17 cellular contexts compared by ENCODE assay signal in the genomic region with DNA sequence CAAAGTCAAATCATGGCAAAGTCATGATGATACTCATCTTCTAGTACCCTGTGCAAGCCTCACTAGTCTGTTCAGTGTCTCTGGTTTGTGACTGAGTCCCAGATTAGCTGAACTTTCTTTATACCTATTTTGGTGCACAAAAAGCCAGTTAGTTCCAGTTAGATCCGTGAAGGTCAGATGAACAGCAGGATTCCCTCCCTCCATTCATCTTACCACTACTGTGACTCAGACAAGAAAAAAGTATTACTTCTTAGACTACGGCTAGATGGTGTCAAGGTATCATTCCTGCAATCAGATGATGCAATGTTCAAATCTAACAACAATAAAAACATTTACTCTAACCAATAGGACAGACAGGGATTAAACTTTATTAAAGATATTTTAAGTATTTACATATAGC. TPM values are rescaled to one million over a fixed set of nuclear protein-coding genes. Genes with fewer than 3 reads are reported as not detected.
A peak's percentile ranks its signal among the peaks of the same experiment; 100 is the strongest.
DNase-seq lines count a peak whose midpoint lies in the region; ATAC-seq and TF ChIP-seq lines count a peak whose summit lies in the region.
"Had no signal": no experiment of that assay in that cellular context is flagged by ENCODE, and none has a peak within 500 bp of the region (broad histone marks: within the 10 kb centered on the region; RNA-seq: fewer than 3 reads in every experiment).

No MANE protein-coding gene starts in this region.

- RAD21 ChIA-PET in HCT116 (lab: Charles Lee; ENCODE audit: low non-redundant PET in 1 of 2, low total read pairs in 2 of 2, uncharacterized antibody in 2 of 2, unreplicated experiment in 2 of 2): no interaction called here

- no peak for TF ChIP-seq CTCF in HCT116 (IDR thresholded peaks at IDR 0.05 in 2 of 3, conservative IDR thresholded peaks at IDR 0.05 in 1 of 3; ENCODE audit: borderline replicate concordance in 1 of 3, insufficient read depth in 1 of 3, low read depth in 2 of 3, low read length in 2 of 3)

- no peak overlapping the region for H3K27ac ChIP-seq in CD4-positive, alpha-beta memory T cell (ENCODE audit: low read depth, low read length)
- H3K27ac ChIP-seq in HCT116 (ENCODE audit: low read depth, low read length): no peak overlapping the region

- ATAC-seq in HCT116: no peak
- ATAC-seq in GM18520 (IDR thresholded peaks at IDR 0.05; ENCODE audit: unreplicated experiment): no peak
- ATAC-seq: sciatic nerve had no signal

- H3K9me2 ChIP-seq in HCT116 (ENCODE audit: insufficient read depth): no peaks in the 10 kb centered on the region

- no peak overlapping the region for H3K9ac ChIP-seq in HCT116 (ENCODE audit: low read length)

- BruUV-seq in HCT116 (replicated peaks; lab: Mats Ljungman, UMichigan): no TSS peak

- H3K36me3 Mint-ChIP-seq in CD4-positive, alpha-beta memory T cell: peaks cover 0 to 20% of the 10 kb centered on the region in 2 donors
- peaks cover 45% of the 10 kb centered on the region for H3K36me3 Mint-ChIP-seq in activated T-helper 2 cell treated with anti-CD3 and anti-CD28 coated beads, Interferon-gamma antibody, Interleukin-2, Interleukin-4, amounts not matched to agents 10 μg/mL and 5 μg/mL and 100 μg/mL, durations not matched to agents 14 hours and 24 hours and 36 hours (ENCODE audit: low read depth)

- intact Hi-C loops in CD4-positive, alpha-beta memory T cell (cut with micrococcal nuclease): no loop called here
- intact Hi-C loops in HCT116 (cut with micrococcal nuclease): no loop called here
- intact Hi-C loops in activated T-helper 2 cell treated with anti-CD3 and anti-CD28 coated beads, Interferon-gamma antibody, Interleukin-2, Interleukin-4, amounts not matched to agents 10 μg/mL and 5 μg/mL and 100 μg/mL, durations not matched to agents 14 hours and 24 hours and 36 hours (cut with micrococcal nuclease): loop anchor here (1.0 to 2.0 kb wide), 2 partner anchors 18 to 28 kb away; no protein-coding TSS in a partner anchor

- H3K27me3 Mint-ChIP-seq in CD4-positive, alpha-beta memory T cell: no peaks in the 10 kb centered on the region
- H3K27me3 Mint-ChIP-seq in activated T-helper 2 cell treated with anti-CD3 and anti-CD28 coated beads, Interferon-gamma antibody, Interleukin-2, Interleukin-4, amounts not matched to agents 10 μg/mL and 5 μg/mL and 100 μg/mL, durations not matched to agents 14 hours and 24 hours and 36 hours (ENCODE audit: low read depth): no peaks in the 10 kb centered on the region

- no peak overlapping the region for H3K4me2 ChIP-seq in HCT116 (ENCODE audit: low read length)

- no peaks in the 10 kb centered on the region for H3K9me3 Mint-ChIP-seq in CD4-positive, alpha-beta memory T cell
- H3K9me3 Mint-ChIP-seq in activated T-helper 2 cell treated with anti-CD3 and anti-CD28 coated beads, Interferon-gamma antibody, Interleukin-2, Interleukin-4, amounts not matched to agents 10 μg/mL and 5 μg/mL and 100 μg/mL, durations not matched to agents 14 hours and 24 hours and 36 hours: no peaks in the 10 kb centered on the region

- peaks cover 81% of the 10 kb centered on the region for H3K4me1 ChIP-seq in CD4-positive, alpha-beta memory T cell (ENCODE audit: insufficient read depth, low read length)
- no peaks in the 10 kb centered on the region for H3K4me1 ChIP-seq in HCT116 (ENCODE audit: control insufficient read depth in 1 of 2, insufficient read depth in 2 of 2, low read length in 2 of 2)

- peaks cover 4% of the 10 kb centered on the region for H3K36me3 ChIP-seq in CD4-positive, alpha-beta memory T cell (ENCODE audit: insufficient read depth, low read length)
- H3K36me3 ChIP-seq in HCT116 (ENCODE audit: control insufficient read depth in 1 of 2, insufficient read depth in 2 of 2, low read length in 2 of 2): no peaks in the 10 kb centered on the region
- H3K36me3 ChIP-seq: MG63 had no signal

- no peak overlapping the region for H3K4me3 ChIP-seq in CD4-positive, alpha-beta memory T cell (ENCODE audit: low read length in 2 of 2)
- no peak overlapping the region for H3K4me3 ChIP-seq in HCT116 (replicated peaks in 1 of 2; ENCODE audit: low read depth in 1 of 2, low read length in 2 of 2)
- H3K4me3 ChIP-seq: MG63 had no signal

- H2AFZ ChIP-seq in HCT116 (ENCODE audit: low read depth, low read length, poor library complexity, severe bottlenecking): no peak overlapping the region

- CTCF ChIA-PET in CD4-positive, alpha-beta memory T cell (lab: Charles Lee; ENCODE audit: partially characterized antibody): interaction anchor here (1.2 kb wide), 1 partner anchor 10 kb away, joined by 3 read pairs; no protein-coding TSS in a partner anchor
- CTCF ChIA-PET in HCT116 (lab: Charles Lee): no interaction called here

- no peaks in the 10 kb centered on the region for H3K9me3 ChIP-seq in CD4-positive, alpha-beta memory T cell (ENCODE audit: control insufficient read depth in 1 of 2, low read length in 2 of 2)
- H3K9me3 ChIP-seq in HCT116 (ENCODE audit: control insufficient read depth in 1 of 2, insufficient read depth in 1 of 2, low read depth in 1 of 2, low read length in 2 of 2): no peaks in the 10 kb centered on the region
- H3K9me3 ChIP-seq: MG63 had no signal

- H3K79me2 ChIP-seq in HCT116 (ENCODE audit: insufficient read depth, low read length): no peaks in the 10 kb centered on the region

- no peaks in the 10 kb centered on the region for H4K20me1 ChIP-seq in HCT116 (ENCODE audit: insufficient read depth)

- peak overlapping the region in 3 of 8 donors; percentile 3 to 26 (median 10) for H3K4me3 Mint-ChIP-seq in CD4-positive, alpha-beta memory T cell
- no peak overlapping the region for H3K4me3 Mint-ChIP-seq in activated T-helper 2 cell treated with anti-CD3 and anti-CD28 coated beads, Interferon-gamma antibody, Interleukin-2, Interleukin-4, amounts not matched to agents 10 μg/mL and 5 μg/mL and 100 μg/mL, durations not matched to agents 14 hours and 24 hours and 36 hours (ENCODE audit: low read depth)
- H3K4me3 Mint-ChIP-seq: endodermal cell had no signal

- no peak for TF ChIP-seq RAD21 in HCT116 (IDR thresholded peaks at IDR 0.05; ENCODE audit: low read depth)

- H3K27me3 ChIP-seq in CD4-positive, alpha-beta memory T cell (ENCODE audit: insufficient read depth, low read length): no peaks in the 10 kb centered on the region
- H3K27me3 ChIP-seq in HCT116 (ENCODE audit: insufficient read depth, low read length): no peaks in the 10 kb centered on the region
- H3K27me3 ChIP-seq: MG63 had no signal

- H3K27ac Mint-ChIP-seq in CD4-positive, alpha-beta memory T cell: peak overlapping the region in 5 of 7 donors; percentile 1 to 80 (median 61)
- H3K27ac Mint-ChIP-seq in activated T-helper 2 cell treated with anti-CD3 and anti-CD28 coated beads, Interferon-gamma antibody, Interleukin-2, Interleukin-4, amounts not matched to agents 10 μg/mL and 5 μg/mL and 100 μg/mL, durations not matched to agents 14 hours and 24 hours and 36 hours: peak overlapping the region; percentile 64
- H3K27ac Mint-ChIP-seq: endodermal cell had no signal

- DNase-seq in CD4-positive, alpha-beta memory T cell: peak in 1 of 5 donors; percentile 37
- DNase-seq in HCT116 (ENCODE audit: low read depth, low spot score) (no peak), glomerular visceral epithelial cell (ENCODE audit: extremely low spot score) (peak; percentile 28), AG08396 (ENCODE audit: low spot score) (no peak), NCI-H510A treated with DMSO at 0.1 percent for 48 hours (lab: John Stamatoyannopoulos, UW) (no peak)
- no peak for DNase-seq in activated T-helper 2 cell treated with anti-CD3 and anti-CD28 coated beads, Interferon-gamma antibody, Interleukin-2, Interleukin-4, amounts not matched to agents 10 μg/mL and 5 μg/mL and 100 μg/mL, durations not matched to agents 14 hours and 24 hours and 36 hours (ENCODE audit: low spot score)
- DNase-seq: activated CD4-positive, alpha-beta T cell treated with anti-CD3 and anti-CD28 coated beads, Interleukin-2, amount 50 U/mL, for 1 hour; activated gamma-delta T cell treated with Interleukin-2 at 50 U/mL for 16 hours; caudate nucleus; DMS153; endodermal cell; MG63; NCI-H187; NCI-H446; SHP77 had no signal

- TF ChIP-seq POLR2A in HCT116 (IDR thresholded peaks at IDR 0.05; ENCODE audit: borderline replicate concordance, extremely low read depth, insufficient read depth, insufficient read length): no peak

- H3K4me1 Mint-ChIP-seq in CD4-positive, alpha-beta memory T cell: peaks cover 44 to 90% (median 63%) of the 10 kb centered on the region in 4 donors
- H3K4me1 Mint-ChIP-seq in activated T-helper 2 cell treated with anti-CD3 and anti-CD28 coated beads, Interferon-gamma antibody, Interleukin-2, Interleukin-4, amounts not matched to agents 10 μg/mL and 5 μg/mL and 100 μg/mL, durations not matched to agents 14 hours and 24 hours and 36 hours (ENCODE audit: low read depth): peaks cover 71% of the 10 kb centered on the region
- H3K4me1 Mint-ChIP-seq: endodermal cell had no signal

- POLR2A ChIA-PET in CD4-positive, alpha-beta memory T cell (lab: Charles Lee; ENCODE audit: partially characterized antibody): interaction anchor here (1.6 kb wide), 1 partner anchor 15 kb away, joined by 4 read pairs; no protein-coding TSS in a partner anchor
- POLR2A ChIA-PET in HCT116 (lab: Charles Lee): no interaction called here

TF ChIP-seq in HCT116, 20 proteins besides CTCF, POLR2A, EP300 and RAD21:
- TF ChIP-seq CEBPB (IDR thresholded peaks at IDR 0.05; ENCODE audit: low read depth) (peak; percentile 29; the same call in 1 of the 2 replicates), MAX (IDR thresholded peaks at IDR 0.05) (no peak)

RNA-seq across cellular contexts. Expression of gene ARHGEF6, which starts 30.4 kb away (rescaled TPM):
- total RNA-seq in CD4-positive, alpha-beta memory T cell: 10 to 100 TPM; 81.3 to 83.4 TPM
- 10 to 100 TPM; 77.7 to 86.1 TPM for polyA plus RNA-seq in CD4-positive, alpha-beta memory T cell
- total RNA-seq in HCT116 (2021; ENCODE audit: unreplicated experiment): 1.9 TPM
- 1.1 and 1.5 TPM in 2 replicates for polyA plus RNA-seq in HCT116 (2012)
- 77.2 and 77.9 TPM in 2 replicates for total RNA-seq in activated T-helper 2 cell treated with anti-CD3 and anti-CD28 coated beads, Interferon-gamma antibody, Interleukin-2, Interleukin-4, amounts not matched to agents 10 μg/mL and 5 μg/mL and 100 μg/mL, durations not matched to agents 14 hours and 24 hours and 36 hours

Comparison
In these comparisons a context has a peak if more than half of its experiments do, and no peak if none do; other contexts are left out.
1. RNA of gene ARHGEF6, which starts 30.4 kb away (total RNA-seq): 81.3 to 83.4 TPM in CD4-positive, alpha-beta memory T cell and 77.2 to 77.9 TPM in activated T-helper 2 cell treated with anti-CD3 and anti-CD28 coated beads, Interferon-gamma antibody, Interleukin-2, Interleukin-4, amounts not matched to agents 10 μg/mL and 5 μg/mL and 100 μg/mL, durations not matched to agents 14 hours and 24 hours and 36 hours; 1.9 TPM in HCT116 (single experiment); every median in the first group is over 10 times any median in the second.